28 cellular contexts compared by ENCODE assay signal in genomic region chr17:51743477-51743876, GRCh38.
"Had no signal": no experiment of that assay in that cellular context is flagged by ENCODE, and none has a peak within 500 bp of the region (broad histone marks: within the 10 kb centered on the region; RNA-seq: fewer than 3 reads in every experiment).

No MANE protein-coding gene starts in this region.

- DNase-seq: colonic mucosa; cortex of kidney; effector CD8-positive, alpha-beta T cell; effector memory CD8-positive, alpha-beta T cell; endodermal cell; erythroblast; esophagus squamous epithelium; foreskin fibroblast; foreskin melanocyte; gastrocnemius medialis; glutamatergic neuron; head of caudate nucleus; heart right ventricle; hippocampal formation; left cardiac atrium; left lung; left ventricle myocardium superior; lower lobe of right lung; mesenchymal stem cell; mucosa of descending colon; naive B cell had no signal

- FAIRE-seq: endometrium, islet of Langerhans, keratinocyte had no signal

- H3K4me1 Mint-ChIP-seq: naive B cell had no signal

- H3K27me3 Mint-ChIP-seq: dendritic cell treated with granulocyte-macrophage colony-stimulating factor and Interleukin-4, amounts not matched to agents 40 ng/mL and 50 ng/mL, for 4 days had no signal

- H3K27ac ChIP-seq: colonic mucosa, epithelial cell of prostate, esophagus squamous epithelium, gastrocnemius medialis, heart right ventricle, left lung, lower lobe of right lung had no signal

- H3K4me1 ChIP-seq: colonic mucosa, esophagus squamous epithelium, gastrocnemius medialis, heart right ventricle, left lung, lower lobe of right lung had no signal

- ATAC-seq: effector memory CD8-positive, alpha-beta T cell; esophagus mucosa; gastrocnemius medialis; heart right ventricle; left cardiac atrium; left lung; left ventricle myocardium superior; lower lobe of right lung; mucosa of descending colon had no signal

- H3K27me3 ChIP-seq: colonic mucosa, esophagus squamous epithelium, gastrocnemius medialis, heart right ventricle, left lung had no signal

- H3K4me3 ChIP-seq: colonic mucosa, esophagus squamous epithelium, gastrocnemius medialis, heart right ventricle, left lung, lower lobe of right lung, mucosa of descending colon had no signal

- H3K27ac Mint-ChIP-seq: dendritic cell treated with granulocyte-macrophage colony-stimulating factor and Interleukin-4, amounts not matched to agents 40 ng/mL and 50 ng/mL, for 4 days; effector memory CD8-positive, alpha-beta T cell; endodermal cell; mesothelial cell of epicardium; naive B cell had no signal

- H3K36me3 ChIP-seq: colonic mucosa, esophagus squamous epithelium, gastrocnemius medialis, heart right ventricle, left lung, lower lobe of right lung had no signal

- H3K9me3 Mint-ChIP-seq: dendritic cell treated with granulocyte-macrophage colony-stimulating factor and Interleukin-4, amounts not matched to agents 40 ng/mL and 50 ng/mL, for 4 days; endodermal cell; mesothelial cell of epicardium had no signal

- H3K4me3 Mint-ChIP-seq: dendritic cell treated with granulocyte-macrophage colony-stimulating factor and Interleukin-4, amounts not matched to agents 40 ng/mL and 50 ng/mL, for 4 days; effector memory CD8-positive, alpha-beta T cell; endodermal cell; mesothelial cell of epicardium had no signal

- H3K36me3 Mint-ChIP-seq: mesothelial cell of epicardium, naive B cell had no signal

- H3K9me3 ChIP-seq: colonic mucosa, esophagus squamous epithelium, gastrocnemius medialis, heart right ventricle, left lung, lower lobe of right lung, mucosa of descending colon had no signal
